In the genomic region with DNA sequence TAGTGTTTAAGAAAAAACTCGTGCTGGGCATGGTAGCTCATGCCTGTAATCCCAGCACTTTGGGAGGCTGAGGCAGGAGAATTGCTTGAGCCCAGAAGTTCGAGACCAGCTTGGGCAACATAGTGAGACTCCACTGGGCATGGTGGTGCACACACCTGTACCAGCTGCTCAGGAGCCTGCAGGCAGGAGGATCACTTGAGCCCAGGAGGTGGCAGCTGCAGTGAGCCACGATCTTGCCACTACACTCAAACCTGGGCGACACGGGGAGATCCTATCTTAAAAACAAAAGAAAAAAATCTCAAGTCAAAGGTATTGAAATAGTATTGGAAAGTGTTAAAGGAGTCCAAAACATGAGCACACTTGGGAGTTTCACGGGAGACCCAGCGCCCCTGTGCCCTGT, we compare ENCODE assay signal across 12 cellular contexts. TPM values are rescaled to one million over a fixed set of nuclear protein-coding genes. Genes with fewer than 3 reads are reported as not detected.
A peak's percentile ranks its signal among the peaks of the same experiment; 100 is the strongest.
DNase-seq lines count a peak whose midpoint lies in the region; ATAC-seq and TF ChIP-seq lines count a peak whose summit lies in the region.
"Had no signal": no experiment of that assay in that cellular context is flagged by ENCODE, and none has a peak within 500 bp of the region (broad histone marks: within the 10 kb centered on the region; RNA-seq: fewer than 3 reads in every experiment).

No MANE protein-coding gene starts in this region.

- intact Hi-C loops in CD4-positive, alpha-beta memory T cell (cut with micrococcal nuclease): no loop called here
- intact Hi-C loops in body of pancreas (cut with DNase I): no loop called here
- intact Hi-C loops in esophagus squamous epithelium (cut with DNase I): no loop called here

- H3K9ac ChIP-seq in Karpas-422 (ENCODE audit: low read length): peak overlapping the region; percentile 54; the same call in 1 of the 2 replicates
- H3K9ac ChIP-seq in parathyroid adenoma: no peak overlapping the region

- H3K4me1 ChIP-seq in CD4-positive, alpha-beta memory T cell (ENCODE audit: insufficient read depth, low read length): peaks cover 100% of the 10 kb centered on the region
- H3K4me1 ChIP-seq in Karpas-422 (ENCODE audit: low read length) (peaks cover 100% of the 10 kb centered on the region), body of pancreas (peaks cover 100% of the 10 kb centered on the region), parathyroid adenoma (peaks cover 58% of the 10 kb centered on the region), esophagus squamous epithelium (peaks cover 82 to 100% (median 87%) of the 10 kb centered on the region in 3 donors)

- no peaks in the 10 kb centered on the region for H3K27me3 ChIP-seq in CD4-positive, alpha-beta memory T cell (ENCODE audit: insufficient read depth, low read length)
- no peaks in the 10 kb centered on the region for H3K27me3 ChIP-seq in Karpas-422 (ENCODE audit: low read length)
- H3K27me3 ChIP-seq in body of pancreas: no peaks in the 10 kb centered on the region
- no peaks in the 10 kb centered on the region for H3K27me3 ChIP-seq in parathyroid adenoma (ENCODE audit: control insufficient read depth, insufficient read depth, low read length)
- no peaks in the 10 kb centered on the region for H3K27me3 ChIP-seq in esophagus squamous epithelium

- H3K4me2 ChIP-seq in Karpas-422 (ENCODE audit: low read depth, low read length, poor library complexity, severe bottlenecking): peak overlapping the region; percentile 71
- H3K4me2 ChIP-seq in parathyroid adenoma (ENCODE audit: low read length): no peak overlapping the region

- no peaks in the 10 kb centered on the region for H3K9me2 ChIP-seq in Karpas-422 (replicated peaks; ENCODE audit: insufficient read depth, low read length)

- peak in 1 of 5 donors; percentile 29 for DNase-seq in CD4-positive, alpha-beta memory T cell
- DNase-seq in Karpas-422 (no peak), body of pancreas (no peak), activated gamma-delta T cell treated with Interleukin-2 at 50 U/mL for 16 hours (no peak), esophagus squamous epithelium (lab: John Stamatoyannopoulos, UW) (no peak)
- DNase-seq: activated CD8-positive, alpha-beta memory T cell treated with anti-CD3 and anti-CD28 coated beads for 24 hours; GF-D8; GOT3; NCI-H187; T1000 had no signal

- no peak overlapping the region for H3K4me3 ChIP-seq in CD4-positive, alpha-beta memory T cell (ENCODE audit: low read length in 2 of 2)
- H3K4me3 ChIP-seq in Karpas-422 (ENCODE audit: low read length) (no peak overlapping the region; the same call in 1 of the 2 replicates), body of pancreas (no peak overlapping the region), parathyroid adenoma (ENCODE audit: low read depth, low read length) (no peak overlapping the region), esophagus squamous epithelium (no peak overlapping the region)

- peaks cover 4 to 38% of the 10 kb centered on the region in 2 donors for H3K36me3 Mint-ChIP-seq in CD4-positive, alpha-beta memory T cell

- CTCF ChIA-PET in CD4-positive, alpha-beta memory T cell (lab: Charles Lee; ENCODE audit: partially characterized antibody): interaction anchor here (0.9 to 1.7 kb wide), 6 partner anchors 11 to 148 kb away, joined by 3 to 7 read pairs (median 4); no protein-coding TSS in a partner anchor

- no peaks in the 10 kb centered on the region for H3K9me3 ChIP-seq in CD4-positive, alpha-beta memory T cell (ENCODE audit: control insufficient read depth in 1 of 2, low read length in 2 of 2)
- H3K9me3 ChIP-seq in Karpas-422 (ENCODE audit: low read length) (no peaks in the 10 kb centered on the region), body of pancreas (no peaks in the 10 kb centered on the region), parathyroid adenoma (ENCODE audit: control insufficient read depth, low read length) (no peaks in the 10 kb centered on the region), esophagus squamous epithelium (no peaks in the 10 kb centered on the region)

- no peaks in the 10 kb centered on the region for H3K27me3 Mint-ChIP-seq in CD4-positive, alpha-beta memory T cell

- ATAC-seq in body of pancreas (no peak), GM18870 (IDR thresholded peaks at IDR 0.05; ENCODE audit: unreplicated experiment) (no peak)

- WGBS in body of pancreas, 2 donors: 70 to 79% methylated on average over 7 of the region's 7 CpGs
- WGBS in esophagus squamous epithelium, 2 donors: 87% methylated on average over 6 to 7 of the region's 7 CpGs

- no peaks in the 10 kb centered on the region for H3K9me3 Mint-ChIP-seq in CD4-positive, alpha-beta memory T cell

- TF ChIP-seq CTCF in body of pancreas (IDR thresholded peaks at IDR 0.05): no peak
- TF ChIP-seq CTCF in parathyroid adenoma (IDR thresholded peaks at IDR 0.05): no peak
- TF ChIP-seq CTCF in esophagus squamous epithelium (IDR thresholded peaks at IDR 0.05): no peak

- H3K27ac Mint-ChIP-seq in CD4-positive, alpha-beta memory T cell: peak overlapping the region; percentile 92 to 99 (median 97)

- peak overlapping the region; percentile 36 to 90 (median 66) for H3K4me3 Mint-ChIP-seq in CD4-positive, alpha-beta memory T cell

- peak overlapping the region; percentile 74 for H3K27ac ChIP-seq in CD4-positive, alpha-beta memory T cell (ENCODE audit: low read depth, low read length)
- peak overlapping the region; percentile 89 for H3K27ac ChIP-seq in Karpas-422 (ENCODE audit: low read length)
- H3K27ac ChIP-seq in body of pancreas: peak overlapping the region in 3 of 4 donors; percentile 98 to 100 (median 99)
- peak overlapping the region; percentile 11 for H3K27ac ChIP-seq in parathyroid adenoma
- H3K27ac ChIP-seq in esophagus squamous epithelium: peak overlapping the region in 1 of 4 donors; percentile 77

- peaks cover 71 to 100% (median 94%) of the 10 kb centered on the region in 4 donors for H3K4me1 Mint-ChIP-seq in CD4-positive, alpha-beta memory T cell

- peaks cover 12% of the 10 kb centered on the region for H3K36me3 ChIP-seq in CD4-positive, alpha-beta memory T cell (ENCODE audit: insufficient read depth, low read length)
- H3K36me3 ChIP-seq in Karpas-422 (ENCODE audit: insufficient read depth, low read length) (no peaks in the 10 kb centered on the region), body of pancreas (replicated peaks in 1 of 2; ENCODE audit: insufficient read depth in 1 of 2, low read depth in 2 of 2) (no peaks in the 10 kb centered on the region), parathyroid adenoma (ENCODE audit: control insufficient read depth, insufficient read depth, low read length) (no peaks in the 10 kb centered on the region), esophagus squamous epithelium (no peaks in the 10 kb centered on the region)

- peaks cover 70% of the 10 kb centered on the region; the same call in 1 of the 2 replicates for H4K20me1 ChIP-seq in Karpas-422 (ENCODE audit: insufficient read depth, low read depth, low read length)

- POLR2A ChIA-PET in CD4-positive, alpha-beta memory T cell (lab: Charles Lee; ENCODE audit: partially characterized antibody): interaction anchor here (0.8 to 23.2 kb wide), 3 partner anchors 13 to 38 kb away, joined by 3 to 562 read pairs (median 91); a partner anchor contains a TSS

- no peak overlapping the region for H2AFZ ChIP-seq in Karpas-422 (ENCODE audit: low read length)
- no peak overlapping the region for H2AFZ ChIP-seq in parathyroid adenoma

- H3K79me2 ChIP-seq in Karpas-422 (ENCODE audit: low read length) (peaks cover 93% of the 10 kb centered on the region), parathyroid adenoma (peaks cover 53% of the 10 kb centered on the region)

- TF ChIP-seq POLR2A in body of pancreas (IDR thresholded peaks at IDR 0.05) (no peak), esophagus squamous epithelium (IDR thresholded peaks at IDR 0.05) (no peak)

RNA-seq across cellular contexts. Expression of a gene that starts 14.0 kb away (rescaled TPM):
- 100 to 1,000 TPM; 197 to 202 TPM for total RNA-seq in CD4-positive, alpha-beta memory T cell
- polyA plus RNA-seq in CD4-positive, alpha-beta memory T cell: 10 to 100 TPM; 22.0 to 82.2 TPM
- 32.9 and 38.8 TPM in 2 replicates for total RNA-seq in Karpas-422 (2014; rRNA removed; shearing (Covaris generic); ENCODE audit: low replicate concordance)
- total RNA-seq in body of pancreas (10 to 100 TPM; 25.7 to 38.4 TPM), esophagus squamous epithelium (10 to 100 TPM; 16.4 to 54.6 (median 41.8) TPM)
